Comparison of ENCODE assay signal across 8 cellular contexts in genomic region chr4:183256756-183257385, GRCh38.
DNase-seq lines count a peak whose midpoint lies in the region; TF ChIP-seq lines count a peak whose summit lies in the region.

No MANE protein-coding gene starts in this region.

- TF ChIP-seq CTCF in fibroblast of mammary gland (conservative IDR thresholded peaks at IDR 0.05; ENCODE audit: control insufficient read depth, insufficient read depth, low read depth, low read length), result peak; percentile 79
- peak; percentile 80 for TF ChIP-seq CTCF in osteocyte (IDR thresholded peaks at IDR 0.05)

- no peaks in the 10 kb centered on the region for H3K4me1 Mint-ChIP-seq in osteocyte (ENCODE audit: unreplicated experiment)

- CTCF ChIA-PET in HEK293T (lab: Yijun Ruan, JAX), result interaction anchor here (0.5 to 2.7 kb wide), 20 partner anchors 10 to 968 kb away, joined by 3 to 30 read pairs (median 4); no protein-coding TSS in a partner anchor

- DNase-seq in NCI-H2171 treated with DMSO at 0.1 percent for 48 hours (lab: John Stamatoyannopoulos, UW) (peak; percentile 4), NCI-H2171 (lab: John Stamatoyannopoulos, UW) (no peak), HEK293T (ENCODE audit: extremely low spot score) (peak; percentile 57), NCI-H2196 treated with DMSO at 0.1 percent for 48 hours (lab: John Stamatoyannopoulos, UW; ENCODE audit: unreplicated experiment) (peak; percentile 0), fibroblast of mammary gland (ENCODE audit: low read depth) (peak; percentile 56), osteocyte (ENCODE audit: extremely low spot score, unreplicated experiment) (no peak), NK-92 (lab: John Stamatoyannopoulos, UW; ENCODE audit: unreplicated experiment) (no peak)
- DNase-seq in activated CD8-positive, alpha-beta memory T cell treated with anti-CD3 and anti-CD28 coated beads, Interleukin-2, amount 50 U/mL, for 4 hours, result peak; percentile 45

- H3K36me3 Mint-ChIP-seq in osteocyte (ENCODE audit: unreplicated experiment), result peaks cover 21% of the 10 kb centered on the region

- H3K27me3 Mint-ChIP-seq in osteocyte (ENCODE audit: unreplicated experiment), result no peaks in the 10 kb centered on the region

- H3K27ac Mint-ChIP-seq in osteocyte (ENCODE audit: unreplicated experiment), result no peak overlapping the region

- H3K9me3 Mint-ChIP-seq in osteocyte (ENCODE audit: unreplicated experiment), result no peaks in the 10 kb centered on the region

- no peak overlapping the region for H3K4me3 Mint-ChIP-seq in osteocyte (ENCODE audit: unreplicated experiment)

- H3K4me3 ChIP-seq in fibroblast of mammary gland (ENCODE audit: control insufficient read depth, low read depth, low read length), result no peak overlapping the region

- POLR2A ChIA-PET in HEK293T (lab: Yijun Ruan, JAX), result interaction anchor here (0.7 kb wide), 1 partner anchor 79 kb away, joined by 3 read pairs; no protein-coding TSS in a partner anchor

TF ChIP-seq in HEK293T, 16 proteins besides CTCF, POLR2A, EP300 and RAD21:
- TF ChIP-seq ELF4 (IDR thresholded peaks at IDR 0.05) (no peak), HDGF (IDR thresholded peaks at IDR 0.05; ENCODE audit: borderline replicate concordance) (no peak), ZNF384 (IDR thresholded peaks at IDR 0.05) (no peak), PKNOX1 (IDR thresholded peaks at IDR 0.05) (no peak), SUZ12 (IDR thresholded peaks at IDR 0.05) (no peak), NFRKB (IDR thresholded peaks at IDR 0.05) (no peak), ARNT (IDR thresholded peaks at IDR 0.05) (no peak), LEF1 (IDR thresholded peaks at IDR 0.05; ENCODE audit: borderline replicate concordance) (no peak), BHLHE40 (IDR thresholded peaks at IDR 0.05; ENCODE audit: borderline replicate concordance) (no peak), TARDBP (IDR thresholded peaks at IDR 0.05) (no peak), FOXK2 (IDR thresholded peaks at IDR 0.05) (no peak), CTBP1 (IDR thresholded peaks at IDR 0.05; ENCODE audit: borderline replicate concordance) (no peak), L3MBTL2 (conservative IDR thresholded peaks at IDR 0.05) (no peak), FOXA1 (IDR thresholded peaks at IDR 0.05) (no peak)

Comparison
In these comparisons a context has a peak if more than half of its experiments do, and no peak if none do; other contexts are left out.
1. DNase-seq: peak in NCI-H2171 treated with DMSO at 0.1 percent for 48 hours (single experiment), HEK293T (single experiment), NCI-H2196 treated with DMSO at 0.1 percent for 48 hours (single experiment), activated CD8-positive, alpha-beta memory T cell treated with anti-CD3 and anti-CD28 coated beads, Interleukin-2, amount 50 U/mL, for 4 hours (single experiment) and fibroblast of mammary gland (single experiment); none in NCI-H2171 (single experiment), osteocyte (single experiment) and NK-92 (single experiment).